28 cellular contexts compared by ENCODE assay signal in genomic region chr11:66697988-66698387, GRCh38.
"Had no signal": no experiment of that assay in that cellular context is flagged by ENCODE, and none has a peak within 500 bp of the region (broad histone marks: within the 10 kb centered on the region; RNA-seq: fewer than 3 reads in every experiment).

No MANE protein-coding gene starts in this region.

- H3K27ac Mint-ChIP-seq: natural killer cell; nephron; progenitor cell of endocrine pancreas; stimulated activated effector memory CD8-positive, alpha-beta T cell treated with anti-CD3 and anti-CD28 coated beads, Interleukin-12 subunit alpha, Interleukin-12 subunit beta, amount 100 ng/mL, for 72 hours; stimulated activated naive B cell treated with anti-CD40 and anti-IgM and Interleukin-4, amounts not matched to agents 10 μg/mL and 1 μg/mL and 100 μg/mL, for 72 hours; stimulated activated naive CD8-positive, alpha-beta T cell treated with anti-CD3 and anti-CD28 coated beads, Interleukin-15, Interleukin-2, amounts not matched to agents 100 ng/mL and 50 ng/mL, for 24 hours had no signal

- H3K79me2 ChIP-seq: parathyroid adenoma had no signal

- H2AFZ ChIP-seq: parathyroid adenoma had no signal

- H3K27me3 ChIP-seq: neutrophil, ovary, right lobe of liver, sigmoid colon, stomach, thyroid gland, tibial nerve, upper lobe of left lung, vagina had no signal

- ATAC-seq: natural killer cell; psoas muscle; right cardiac atrium; right lobe of liver; stimulated activated effector memory CD8-positive, alpha-beta T cell treated with anti-CD3 and anti-CD28 coated beads, Interleukin-12 subunit alpha, Interleukin-12 subunit beta, amount 100 ng/mL, for 72 hours; stimulated activated naive B cell treated with anti-CD40 and anti-IgM and Interleukin-4, amounts not matched to agents 10 μg/mL and 1 μg/mL and 100 μg/mL, for 72 hours had no signal

- H3K9ac ChIP-seq: parathyroid adenoma had no signal

- H3K27me3 Mint-ChIP-seq: progenitor cell of endocrine pancreas; stimulated activated naive B cell treated with anti-CD40 and anti-IgM and Interleukin-4, amounts not matched to agents 10 μg/mL and 1 μg/mL and 100 μg/mL, for 72 hours; stimulated activated naive CD8-positive, alpha-beta T cell treated with anti-CD3 and anti-CD28 coated beads, Interleukin-15, Interleukin-2, amounts not matched to agents 100 ng/mL and 50 ng/mL, for 24 hours had no signal

- H3K4me3 Mint-ChIP-seq: natural killer cell; nephron; stimulated activated effector memory CD8-positive, alpha-beta T cell treated with anti-CD3 and anti-CD28 coated beads, Interleukin-12 subunit alpha, Interleukin-12 subunit beta, amount 100 ng/mL, for 72 hours; stimulated activated naive B cell treated with anti-CD40 and anti-IgM and Interleukin-4, amounts not matched to agents 10 μg/mL and 1 μg/mL and 100 μg/mL, for 72 hours; stimulated activated naive CD8-positive, alpha-beta T cell treated with anti-CD3 and anti-CD28 coated beads, Interleukin-15, Interleukin-2, amounts not matched to agents 100 ng/mL and 50 ng/mL, for 24 hours had no signal

- H3K27ac ChIP-seq: neutrophil, ovary, parathyroid adenoma, psoas muscle, right lobe of liver, sigmoid colon, stomach, thoracic aorta, thyroid gland, tibial nerve, upper lobe of left lung, vagina had no signal

- DNase-seq: natural killer cell; nucleus accumbens; ovary; right cardiac atrium; sigmoid colon; small intestine; stimulated activated CD4-positive, alpha-beta T cell treated with anti-CD3 and anti-CD28 coated beads, Interleukin-15, amount 100 ng/mL, for 24 hours; stimulated activated CD4-positive, alpha-beta T cell treated with anti-CD3 and anti-CD28 coated beads, Interleukin-2, amount 100 ng/mL, for 24 hours; stimulated activated CD4-positive, alpha-beta T cell treated with anti-CD3 and anti-CD28 coated beads, Interleukin-2, amount 100 ng/mL, for 48 hours; stimulated activated CD4-positive, alpha-beta T cell treated with anti-CD3 and anti-CD28 coated beads, Interleukin-4, amount 100 ng/mL, for 24 hours; stimulated activated naive B cell treated with anti-CD40 and anti-IgM and Interleukin-4, amounts not matched to agents 10 μg/mL and 1 μg/mL and 100 μg/mL, for 72 hours; stimulated activated naive CD4-positive, alpha-beta T cell treated with Interleukin-2 at 50 U/mL for 16 hours; stomach; thyroid gland; trophoblast cell; upper lobe of left lung had no signal

- H3K4me3 ChIP-seq: ovary, psoas muscle, right lobe of liver, sigmoid colon, stomach, thoracic aorta, thyroid gland, tibial nerve, upper lobe of left lung, vagina had no signal

- H3K9me3 ChIP-seq: neutrophil, ovary, psoas muscle, right lobe of liver, thyroid gland, upper lobe of left lung, vagina had no signal

- H3K4me1 Mint-ChIP-seq: nephron; stimulated activated effector memory CD8-positive, alpha-beta T cell treated with anti-CD3 and anti-CD28 coated beads, Interleukin-12 subunit alpha, Interleukin-12 subunit beta, amount 100 ng/mL, for 72 hours had no signal

- FAIRE-seq: small intestine, urothelium cell line had no signal

- H3K36me3 ChIP-seq: neutrophil, ovary, sigmoid colon, thoracic aorta, thyroid gland, upper lobe of left lung had no signal

- H3K9me3 Mint-ChIP-seq: natural killer cell; nephron; stimulated activated effector memory CD8-positive, alpha-beta T cell treated with anti-CD3 and anti-CD28 coated beads, Interleukin-12 subunit alpha, Interleukin-12 subunit beta, amount 100 ng/mL, for 72 hours; stimulated activated naive CD8-positive, alpha-beta T cell treated with anti-CD3 and anti-CD28 coated beads, Interleukin-15, Interleukin-2, amounts not matched to agents 100 ng/mL and 50 ng/mL, for 24 hours had no signal

- H3K4me1 ChIP-seq: parathyroid adenoma, psoas muscle, sigmoid colon, thyroid gland, tibial nerve, upper lobe of left lung had no signal

- H3K36me3 Mint-ChIP-seq: natural killer cell; stimulated activated effector memory CD8-positive, alpha-beta T cell treated with anti-CD3 and anti-CD28 coated beads, Interleukin-12 subunit alpha, Interleukin-12 subunit beta, amount 100 ng/mL, for 72 hours had no signal
